Comparison of ENCODE assay signal across 8 cellular contexts in genomic region chr17:39235555-39236221, GRCh38. TPM values are rescaled to one million over a fixed set of nuclear protein-coding genes. Genes with fewer than 3 reads are reported as not detected.
DNase-seq lines count a peak whose midpoint lies in the region; ATAC-seq and TF ChIP-seq lines count a peak whose summit lies in the region.

No MANE protein-coding gene starts in this region.

- CTCF ChIA-PET in mammary epithelial cell (lab: Charles Lee; ENCODE audit: low non-redundant PET), result interaction anchor here (0.6 kb wide), 2 partner anchors 16 to 46 kb away, joined by 3 to 6 read pairs; no protein-coding TSS in a partner anchor

- H3K4me3 ChIP-seq in mammary epithelial cell (replicated peaks in 1 of 3; ENCODE audit: insufficient read depth in 1 of 3, low read depth in 2 of 3, low read length in 3 of 3) (no peak overlapping the region), lower lobe of right lung (no peak overlapping the region)

- H3K27ac ChIP-seq in mammary epithelial cell (ENCODE audit: insufficient read depth, low read depth, low read length) (no peak overlapping the region), lower lobe of right lung (no peak overlapping the region)

- no peaks in the 10 kb centered on the region for H3K79me2 ChIP-seq in mammary epithelial cell (ENCODE audit: insufficient read depth, low read length)

- no peak overlapping the region for H3K4me2 ChIP-seq in mammary epithelial cell (ENCODE audit: insufficient read depth, low read depth, low read length)

- peaks cover 11% of the 10 kb centered on the region for H3K4me1 ChIP-seq in mammary epithelial cell (ENCODE audit: insufficient read depth, low read length)
- H3K4me1 ChIP-seq in lower lobe of right lung, result peaks cover 26% of the 10 kb centered on the region

- ATAC-seq in lower lobe of right lung (peak; percentile 56 to 57), HG03520 (IDR thresholded peaks at IDR 0.05; ENCODE audit: unreplicated experiment) (no peak)

- no TSS peak for BruUV-seq in mammary epithelial cell (replicated peaks; lab: Mats Ljungman, UMichigan)

- DNase-seq in A172 (ENCODE audit: low spot score) (peak; percentile 68), ELR (ENCODE audit: low read depth) (peak; percentile 80), MV-4-11 (lab: John Stamatoyannopoulos, UW) (peak; percentile 40), SHP77 treated with DMSO at 0.1 percent for 48 hours (lab: John Stamatoyannopoulos, UW) (peak; percentile 67), mammary epithelial cell (peak; percentile 46), lower lobe of right lung (no peak), cortex of kidney (lab: John Stamatoyannopoulos, UW) (no peak)

- no peaks in the 10 kb centered on the region for H4K20me1 ChIP-seq in mammary epithelial cell (ENCODE audit: insufficient read depth, low read length)

- in situ Hi-C loops in mammary epithelial cell (cut with MboI; ENCODE audit: low sequenced_read_pairs in 2 of 2), result no loop called here

- WGBS in mammary epithelial cell (ENCODE audit: low coverage, missing lambda C conversion rate), result 19% methylated on average over 13 of the region's 16 CpGs

- intact Hi-C loops in mammary epithelial cell (cut with micrococcal nuclease), result loop anchor here (1.0 kb wide), 1 partner anchor 28 kb away; no protein-coding TSS in a partner anchor
- intact Hi-C loops in lower lobe of right lung (cut with DNase I), result no loop called here

- peak overlapping the region; percentile 14 for H2AFZ ChIP-seq in mammary epithelial cell (ENCODE audit: low read depth, low read length)

- TF ChIP-seq CTCF in mammary epithelial cell (conservative IDR thresholded peaks at IDR 0.05 in 1 of 2, IDR thresholded peaks at IDR 0.05 in 1 of 2; ENCODE audit: extremely low read depth in 1 of 2, insufficient read depth in 1 of 2, low read depth in 1 of 2, low read length in 2 of 2) (peak; percentile 82 to 89), lower lobe of right lung (IDR thresholded peaks at IDR 0.05) (peak; percentile 45)

- H3K36me3 ChIP-seq in mammary epithelial cell (ENCODE audit: insufficient read depth, low read length) (no peaks in the 10 kb centered on the region), lower lobe of right lung (no peaks in the 10 kb centered on the region)

- no peak overlapping the region for H3K9ac ChIP-seq in mammary epithelial cell (ENCODE audit: insufficient read depth, low read length)

- dilution Hi-C loops in mammary epithelial cell (cut with HindIII; ENCODE audit: low sequenced_read_pairs), result no loop called here

- H3K9me3 ChIP-seq in mammary epithelial cell (replicated peaks; ENCODE audit: insufficient read depth, low read length) (no peaks in the 10 kb centered on the region), lower lobe of right lung (no peaks in the 10 kb centered on the region)

- H3K27me3 ChIP-seq in mammary epithelial cell (ENCODE audit: insufficient read depth, low read length), result no peaks in the 10 kb centered on the region
- peaks cover 24% of the 10 kb centered on the region for H3K27me3 ChIP-seq in lower lobe of right lung (ENCODE audit: low read depth)

RNA-seq across cellular contexts. Expression of gene STAC2, which starts 9.9 kb away (rescaled TPM):
- total RNA-seq in A172 (2014; rRNA removed; shearing (Covaris generic)), result 0.12 TPM in 1 of 2 replicates, not detected in the other
- total RNA-seq in mammary epithelial cell (not detected), lower lobe of right lung (0.30 TPM)
- not detected for polyA plus RNA-seq in mammary epithelial cell
- not detected for polyA minus RNA-seq in mammary epithelial cell

RNA-seq across cellular contexts. Expression of gene RPL19, which starts 35.6 kb away (rescaled TPM):
- total RNA-seq in A172 (2014; rRNA removed; shearing (Covaris generic)), result 2,332 and 2,918 TPM in 2 replicates
- 1,000 to 10,000 TPM; 1,153 to 1,694 TPM for total RNA-seq in mammary epithelial cell
- 2,221 TPM for polyA plus RNA-seq in mammary epithelial cell
- polyA minus RNA-seq in mammary epithelial cell, result 738 TPM
- total RNA-seq in lower lobe of right lung, result 1,465 TPM

RNA-seq across cellular contexts. Expression of gene CACNB1, which starts 38.2 kb away (rescaled TPM):
- 4.0 and 4.5 TPM in 2 replicates for total RNA-seq in A172 (2014; rRNA removed; shearing (Covaris generic))
- total RNA-seq in mammary epithelial cell (10 to 100 TPM in 1 of 2 donors, 1 to 10 TPM in 1; 8.2 to 21.6 TPM), lower lobe of right lung (21.3 TPM)
- polyA plus RNA-seq in mammary epithelial cell, result 6.9 TPM
- polyA minus RNA-seq in mammary epithelial cell, result 6.7 TPM

Comparison
In these comparisons a context has a peak if more than half of its experiments do, and no peak if none do; other contexts are left out.
1. DNase-seq: peak in A172 (single experiment), ELR (single experiment), MV-4-11 (single experiment), SHP77 treated with DMSO at 0.1 percent for 48 hours (single experiment) and mammary epithelial cell (single experiment); none in lower lobe of right lung (single experiment) and cortex of kidney (single experiment).